Comparison of ENCODE assay signal across 7 cellular contexts in the genomic region with DNA sequence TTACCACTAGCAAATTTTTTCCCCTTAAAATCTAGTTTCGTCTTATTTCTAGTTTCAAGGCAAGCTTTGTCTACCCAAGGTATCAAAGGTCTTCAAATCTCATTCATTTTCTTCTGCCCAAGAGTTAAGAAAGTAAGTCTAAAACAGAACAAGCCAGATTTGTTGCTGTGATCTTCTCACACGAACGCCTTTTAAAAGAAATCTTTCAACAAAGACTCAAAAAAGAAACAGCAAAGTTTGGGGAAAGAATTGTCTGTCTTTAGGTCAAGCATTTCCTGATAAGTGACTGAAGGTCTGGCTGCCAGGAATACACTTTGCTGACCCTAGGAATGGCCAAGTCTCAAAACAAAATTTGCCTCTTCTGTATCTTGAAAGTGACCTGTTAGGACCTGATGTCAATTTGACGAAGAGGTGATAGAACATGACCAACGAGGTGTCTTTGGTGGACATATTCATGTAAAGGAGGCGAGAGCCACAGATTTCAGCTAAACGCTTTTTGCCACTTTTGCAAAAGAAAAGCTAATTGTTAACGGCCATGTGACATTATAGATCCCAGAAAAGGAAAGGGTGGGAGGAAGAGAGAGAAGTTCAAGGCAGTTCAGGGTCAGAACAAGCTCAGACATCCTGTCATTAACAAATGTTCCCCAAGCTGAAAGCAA. TPM values are rescaled to one million over a fixed set of nuclear protein-coding genes. Genes with fewer than 3 reads are reported as not detected.
DNase-seq lines count a peak whose midpoint lies in the region; ATAC-seq and TF ChIP-seq lines count a peak whose summit lies in the region.

No MANE protein-coding gene starts in this region.

- ATAC-seq in GM18858 (IDR thresholded peaks at IDR 0.05; ENCODE audit: unreplicated experiment) (peak; percentile 2), natural killer cell (no peak)

- H4K20me1 ChIP-seq in OCI-LY7 (ENCODE audit: insufficient read depth, low read length): peaks cover 29% of the 10 kb centered on the region

- H3K27ac ChIP-seq in OCI-LY7 (ENCODE audit: low read depth, low read length, poor library complexity, severe bottlenecking) (peak overlapping the region; percentile 96), endodermal cell (ENCODE audit: low read depth, low read length) (peak overlapping the region; percentile 94)

- peaks cover 34% of the 10 kb centered on the region for H3K4me1 Mint-ChIP-seq in endodermal cell
- peaks cover 51 to 54% of the 10 kb centered on the region in 2 donors for H3K4me1 Mint-ChIP-seq in natural killer cell

- H3K27me3 Mint-ChIP-seq in endodermal cell (ENCODE audit: insufficient read depth) (no peaks in the 10 kb centered on the region), natural killer cell (ENCODE audit: low read depth in 2 of 2) (no peaks in the 10 kb centered on the region)

- no TSS peak for BruUV-seq in OCI-LY7 (replicated peaks; lab: Mats Ljungman, UMichigan)

- intact Hi-C loops in OCI-LY7 (cut with micrococcal nuclease; ENCODE audit: unreplicated experiment) (loop anchor here (2.0 to 5.0 kb wide), 2 partner anchors 72 to 96 kb away; no protein-coding TSS in a partner anchor), natural killer cell (cut with micrococcal nuclease) (loop anchor here (1.0 to 5.0 kb wide), 4 partner anchors 20 to 101 kb away; no protein-coding TSS in a partner anchor)

- POLR2A ChIA-PET in OCI-LY7 (lab: Charles Lee): interaction anchor here (0.6 to 3.7 kb wide), 20 partner anchors 8 to 189 kb away, joined by 3 to 17 read pairs (median 4); no protein-coding TSS in a partner anchor

- H3K9me3 Mint-ChIP-seq in endodermal cell (no peaks in the 10 kb centered on the region), natural killer cell (no peaks in the 10 kb centered on the region)

- H3K27ac Mint-ChIP-seq in endodermal cell: peak overlapping the region; percentile 88
- peak overlapping the region; percentile 93 to 99 for H3K27ac Mint-ChIP-seq in natural killer cell

- H3K9ac ChIP-seq in endodermal cell (ENCODE audit: extremely low read depth, low read length, poor library complexity, severe bottlenecking): peak overlapping the region; percentile 61

- no peaks in the 10 kb centered on the region for H3K9me2 ChIP-seq in OCI-LY7 (ENCODE audit: insufficient read depth, low read length)

- H3K4me3 Mint-ChIP-seq in endodermal cell (peak overlapping the region; percentile 90), natural killer cell (peak overlapping the region; percentile 97)

- H3K9me3 ChIP-seq in OCI-LY7 (ENCODE audit: low read length) (no peaks in the 10 kb centered on the region), endodermal cell (ENCODE audit: control insufficient read depth, low read length) (no peaks in the 10 kb centered on the region)

- CTCF ChIA-PET in OCI-LY7 (lab: Charles Lee; ENCODE audit: unreplicated experiment): interaction anchor here (0.5 to 1.3 kb wide), 2 partner anchors 12 to 342 kb away, joined by 3 read pairs; no protein-coding TSS in a partner anchor

- peak; percentile 29 for DNase-seq in OCI-LY7 (ENCODE audit: low spot score)
- no peak for DNase-seq in endodermal cell
- DNase-seq in natural killer cell: no peak
- no peak for DNase-seq in amniotic stem cell (lab: John Stamatoyannopoulos, UW)
- DNase-seq in SKM-1 treated with dmso at 0.1 percent for 144 hours (lab: John Stamatoyannopoulos, UW; ENCODE audit: unreplicated experiment): no peak
- no peak for DNase-seq in COR-L47 (lab: John Stamatoyannopoulos, UW)

- no peaks in the 10 kb centered on the region for H3K27me3 ChIP-seq in endodermal cell (ENCODE audit: control insufficient read depth, insufficient read depth, low read length, poor library complexity, severe bottlenecking)

- peaks cover 58% of the 10 kb centered on the region for H3K79me2 ChIP-seq in OCI-LY7 (ENCODE audit: insufficient read depth, low read depth, low read length)

- H3K36me3 Mint-ChIP-seq in endodermal cell (ENCODE audit: low read depth) (no peaks in the 10 kb centered on the region), natural killer cell (no peaks in the 10 kb centered on the region)

- no peak for TF ChIP-seq CTCF in OCI-LY7 (conservative IDR thresholded peaks at IDR 0.05; ENCODE audit: low read length)
- no peak for TF ChIP-seq CTCF in endodermal cell (conservative IDR thresholded peaks at IDR 0.05)
- TF ChIP-seq CTCF in natural killer cell (IDR thresholded peaks at IDR 0.05): no peak

- H3K4me1 ChIP-seq in OCI-LY7 (ENCODE audit: insufficient read depth, low read length, poor library complexity, severe bottlenecking): peaks cover 48% of the 10 kb centered on the region
- H3K4me1 ChIP-seq in endodermal cell (ENCODE audit: control insufficient read depth, insufficient read depth, low read length): peaks cover 3% of the 10 kb centered on the region

- H3K4me3 ChIP-seq in OCI-LY7 (ENCODE audit: low read depth, low read length, poor library complexity, severe bottlenecking) (peak overlapping the region; percentile 94), endodermal cell (ENCODE audit: low read length) (peak overlapping the region; percentile 90)

- WGBS in endodermal cell (ENCODE audit: insufficient coverage in 1 of 2, insufficient read length in 1 of 2), 2 experiments: 14 to 15% methylated on average over 7 to 8 of the region's 8 CpGs

- H3K4me2 ChIP-seq in OCI-LY7 (ENCODE audit: low read length): peak overlapping the region; percentile 98

- H2AFZ ChIP-seq in OCI-LY7 (ENCODE audit: low read length): peak overlapping the region; percentile 68; the same call in 1 of the 2 replicates

- 0 out of 2 replicates have a peak, but pooled peaks cover 4% of the 10 kb centered on the region for H3K36me3 ChIP-seq in OCI-LY7 (ENCODE audit: insufficient read depth, low read length)
- no peaks in the 10 kb centered on the region for H3K36me3 ChIP-seq in endodermal cell (ENCODE audit: control insufficient read depth, insufficient read depth, low read length)

RNA-seq across cellular contexts. Expression of a gene that starts 1.7 kb away (rescaled TPM):
- total RNA-seq in OCI-LY7 (2014; rRNA removed; shearing (Covaris generic)): 34.5 and 36.3 TPM in 2 replicates
- total RNA-seq in OCI-LY7 (2022) (42.1 and 43.4 TPM in 2 replicates), endodermal cell (10 to 100 TPM; 36.2 to 39.9 TPM), natural killer cell (100 to 1,000 TPM; 199 to 234 (median 232) TPM)
- 33.3 TPM for polyA plus RNA-seq in endodermal cell (2013, experiment 1 of 2)
- 34.4 TPM for polyA plus RNA-seq in endodermal cell (2013, experiment 2 of 2)

Comparison
In these comparisons a context has a peak if more than half of its experiments do, and no peak if none do; other contexts are left out.
1. RNA of a gene that starts 1.7 kb away (total RNA-seq): 199 to 234 TPM in natural killer cell; 34.5 to 43.4 TPM in OCI-LY7 and 36.2 to 39.9 TPM in endodermal cell; every median in the first group is over 4 times any median in the second.